Comparison of ENCODE assay signal across 12 cellular contexts in the genomic region with DNA sequence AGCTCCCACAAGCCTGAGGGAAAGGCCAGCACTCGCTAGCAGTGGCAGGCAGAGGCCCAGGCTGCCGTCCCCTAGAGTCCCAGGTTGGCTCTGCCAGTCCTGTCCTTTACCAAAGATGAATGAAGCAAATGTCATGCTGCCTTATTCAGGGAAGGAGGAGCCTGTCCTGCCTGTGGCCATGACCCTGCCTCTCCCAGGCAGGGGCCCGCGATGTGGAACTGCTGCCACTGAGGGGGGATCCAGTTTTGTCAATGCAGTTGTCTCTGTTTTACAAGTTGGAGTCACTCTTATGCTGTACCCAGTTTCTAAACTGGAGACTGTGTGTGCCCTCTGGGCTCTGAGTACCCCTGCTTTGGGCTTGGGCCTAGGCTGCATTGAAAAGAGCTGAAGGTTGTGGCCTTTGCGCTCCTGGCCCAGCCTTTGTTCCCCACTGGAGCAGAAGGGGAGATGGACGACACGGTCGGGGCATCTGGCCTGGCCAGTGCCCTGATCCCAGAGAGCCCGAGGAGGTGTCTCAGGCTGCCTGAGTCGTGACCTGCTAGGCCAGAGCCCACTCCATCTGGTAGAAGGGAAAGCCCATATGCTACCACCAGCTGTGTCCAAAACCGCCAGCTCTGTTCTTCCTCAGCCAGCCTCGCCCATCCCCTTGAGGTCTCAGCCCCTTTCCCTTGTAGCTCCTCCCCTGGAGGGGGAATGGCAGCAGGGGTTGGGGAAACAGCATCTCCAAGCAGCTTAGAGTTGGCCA. TPM values are rescaled to one million over a fixed set of nuclear protein-coding genes. Genes with fewer than 3 reads are reported as not detected.
DNase-seq lines count a peak whose midpoint lies in the region; ATAC-seq, FAIRE-seq and TF ChIP-seq lines count a peak whose summit lies in the region.
"Had no signal": no experiment of that assay in that cellular context is flagged by ENCODE, and none has a peak within 500 bp of the region (broad histone marks: within the 10 kb centered on the region; RNA-seq: fewer than 3 reads in every experiment).

No MANE protein-coding gene starts in this region.

- no peak for FAIRE-seq in kidney (lab: Jason Lieb, UNC)
- FAIRE-seq: colon had no signal

- peaks cover 53% of the 10 kb centered on the region for H3K36me3 Mint-ChIP-seq in T-helper 2 cell treated with Interferon-gamma antibody and Interleukin-4, amounts not matched to agents 5 μg/mL and 100 μg/mL, for 36 hours (ENCODE audit: low read depth)

- H3K4me2 ChIP-seq in BLaER1 treated with 17β-estradiol and CSF1 and Interleukin-3, amounts not matched to agents 10 nM and 100 nM: peak overlapping the region; percentile 93 to 100 (median 99)
- H3K4me2 ChIP-seq: PC-9 had no signal

- peak; percentile 28 for TF ChIP-seq POLR2A in GM15510 (IDR thresholded peaks at IDR 0.05; ENCODE audit: borderline replicate concordance, extremely low read depth, insufficient read length)

- peaks cover 48 to 61% (median 51%) of the 10 kb centered on the region in 10 experiments for H3K4me1 ChIP-seq in BLaER1 treated with 17β-estradiol and CSF1 and Interleukin-3, amounts not matched to agents 10 nM and 100 nM
- H3K4me1 ChIP-seq in kidney (ENCODE audit: control insufficient read depth in 1 of 2, insufficient read depth in 1 of 2, low read depth in 1 of 2, low read length in 2 of 2): peaks cover 0 to 11% of the 10 kb centered on the region in 2 donors
- H3K4me1 ChIP-seq: prostate gland had no signal

- no peak for DNase-seq in T-helper 2 cell treated with Interferon-gamma antibody and Interleukin-4, amounts not matched to agents 5 μg/mL and 100 μg/mL, for 36 hours (ENCODE audit: low spot score)
- DNase-seq in kidney (peak; percentile 71), medulla oblongata (ENCODE audit: extremely low spot score) (no peak)
- no peak for DNase-seq in stimulated activated CD4-positive, alpha-beta T cell treated with anti-CD3 and anti-CD28 coated beads, Interleukin-2, amount 100 ng/mL, for 48 hours
- DNase-seq: activated CD4-positive, alpha-beta T cell treated with anti-CD3 and anti-CD28 coated beads for 4 hours; PC-9 had no signal

- peak overlapping the region in 8 of 11 experiments; percentile 24 to 100 (median 81); a peak in 17 of 22 replicates for H3K27ac ChIP-seq in BLaER1 treated with 17β-estradiol and CSF1 and Interleukin-3, amounts not matched to agents 10 nM and 100 nM
- H3K27ac ChIP-seq in kidney (ENCODE audit: low read depth in 2 of 2, low read length in 2 of 2): no peak overlapping the region
- H3K27ac ChIP-seq: PC-9, prostate gland had no signal

- H3K9me3 ChIP-seq in BLaER1 treated with 17β-estradiol and CSF1 and Interleukin-3, amounts not matched to agents 10 nM and 100 nM (replicated peaks in 1 of 11): no peaks in the 10 kb centered on the region
- no peaks in the 10 kb centered on the region for H3K9me3 ChIP-seq in kidney (ENCODE audit: control insufficient read depth in 1 of 2, low read length in 2 of 2)
- H3K9me3 ChIP-seq: prostate gland had no signal

- no peak overlapping the region for H3K4me3 Mint-ChIP-seq in T-helper 2 cell treated with Interferon-gamma antibody and Interleukin-4, amounts not matched to agents 5 μg/mL and 100 μg/mL, for 36 hours

- intact Hi-C loops in kidney (cut with DNase I): no loop called here

- H3K27me3 Mint-ChIP-seq in T-helper 2 cell treated with Interferon-gamma antibody and Interleukin-4, amounts not matched to agents 5 μg/mL and 100 μg/mL, for 36 hours (ENCODE audit: low read depth): no peaks in the 10 kb centered on the region

- H3K36me3 ChIP-seq in BLaER1 treated with 17β-estradiol and CSF1 and Interleukin-3, amounts not matched to agents 10 nM and 100 nM: peaks cover 58 to 91% (median 79%) of the 10 kb centered on the region in 11 experiments
- peaks cover 29 to 33% of the 10 kb centered on the region in 2 donors for H3K36me3 ChIP-seq in kidney (ENCODE audit: control insufficient read depth in 1 of 2, insufficient read depth in 2 of 2, low read length in 2 of 2)

- peaks cover 22% of the 10 kb centered on the region for H3K4me1 Mint-ChIP-seq in T-helper 2 cell treated with Interferon-gamma antibody and Interleukin-4, amounts not matched to agents 5 μg/mL and 100 μg/mL, for 36 hours (ENCODE audit: low read depth)

- ATAC-seq in HG03159 (IDR thresholded peaks at IDR 0.05; ENCODE audit: unreplicated experiment) (no peak), HG03135 (IDR thresholded peaks at IDR 0.05; ENCODE audit: unreplicated experiment) (no peak)

- H3K4me3 ChIP-seq in BLaER1 treated with 17β-estradiol and CSF1 and Interleukin-3, amounts not matched to agents 10 nM and 100 nM: no peak overlapping the region
- H3K4me3 ChIP-seq in kidney (ENCODE audit: low read length in 2 of 2): no peak overlapping the region
- H3K4me3 ChIP-seq: PC-9, prostate gland had no signal

- no peaks in the 10 kb centered on the region for H3K9me3 Mint-ChIP-seq in T-helper 2 cell treated with Interferon-gamma antibody and Interleukin-4, amounts not matched to agents 5 μg/mL and 100 μg/mL, for 36 hours

- TF ChIP-seq CTCF in kidney (IDR thresholded peaks at IDR 0.05; ENCODE audit: borderline replicate concordance, extremely low read depth, insufficient read depth): no peak

- no peaks in the 10 kb centered on the region for H3K27me3 ChIP-seq in BLaER1 treated with 17β-estradiol and CSF1 and Interleukin-3, amounts not matched to agents 10 nM and 100 nM

- H3K27ac Mint-ChIP-seq in T-helper 2 cell treated with Interferon-gamma antibody and Interleukin-4, amounts not matched to agents 5 μg/mL and 100 μg/mL, for 36 hours: peak overlapping the region; percentile 72

- H4K20me1 ChIP-seq in BLaER1 treated with 17β-estradiol and CSF1 and Interleukin-3, amounts not matched to agents 10 nM and 100 nM: peaks cover 47 to 96% (median 57%) of the 10 kb centered on the region in 11 experiments; a peak in 21 of 22 replicates

- H3K9ac ChIP-seq in BLaER1 treated with 17β-estradiol and CSF1 and Interleukin-3, amounts not matched to agents 10 nM and 100 nM: peak overlapping the region in 10 of 11 experiments; percentile 3 to 60 (median 34); a peak in 14 of 22 replicates
- H3K9ac ChIP-seq in kidney (ENCODE audit: low read length in 2 of 2): no peak overlapping the region

RNA-seq across cellular contexts. Expression of a gene that starts 5.5 kb away (rescaled TPM):
- 32.3 TPM for total RNA-seq in kidney
- 11.5 TPM for polyA plus RNA-seq in kidney (ENCODE audit: insufficient read depth, low read depth, low replicate concordance)

RNA-seq across cellular contexts. Expression of a gene that starts 47.2 kb away (rescaled TPM):
- total RNA-seq in kidney: 38.9 TPM
- polyA plus RNA-seq in kidney (ENCODE audit: insufficient read depth, low read depth, low replicate concordance): 25.7 TPM

Comparison
In these comparisons a context has a peak if more than half of its experiments do, and no peak if none do; other contexts are left out.
1. H3K27ac ChIP-seq: peak in BLaER1 treated with 17β-estradiol and CSF1 and Interleukin-3, amounts not matched to agents 10 nM and 100 nM (8 of 11); none in kidney (0 of 2).
2. H3K9ac ChIP-seq: peak in BLaER1 treated with 17β-estradiol and CSF1 and Interleukin-3, amounts not matched to agents 10 nM and 100 nM (10 of 11); none in kidney (0 of 2).